9 cellular contexts compared by ENCODE assay signal in the genomic region with DNA sequence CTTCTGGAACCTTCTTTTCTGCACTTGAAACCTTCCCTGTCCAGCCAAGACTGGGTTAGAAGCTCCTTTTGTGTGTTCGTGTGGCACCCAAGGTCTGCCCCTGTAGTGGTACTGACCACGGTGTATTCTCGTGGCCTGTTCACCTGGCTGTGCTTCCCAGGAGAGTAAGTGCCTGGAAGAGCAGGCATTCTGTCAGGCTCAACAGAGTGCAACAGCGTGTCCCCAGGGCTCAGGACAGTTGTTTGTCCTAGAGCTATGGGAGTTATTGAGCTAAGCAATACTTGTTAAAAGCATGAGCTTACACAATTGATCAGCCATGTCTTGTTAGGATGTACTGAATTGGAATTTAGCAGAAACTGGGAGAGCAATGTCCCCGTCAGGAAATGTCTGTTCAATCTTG. TPM values are rescaled to one million over a fixed set of nuclear protein-coding genes. Genes with fewer than 3 reads are reported as not detected.
DNase-seq lines count a peak whose midpoint lies in the region; ATAC-seq and TF ChIP-seq lines count a peak whose summit lies in the region.
"Had no signal": no experiment of that assay in that cellular context is flagged by ENCODE, and none has a peak within 500 bp of the region (broad histone marks: within the 10 kb centered on the region; RNA-seq: fewer than 3 reads in every experiment).

No MANE protein-coding gene starts in this region.

- H3K79me2 ChIP-seq in ACC112 (ENCODE audit: control insufficient read depth, insufficient read depth, low read length, unreplicated experiment), result peaks cover 34% of the 10 kb centered on the region
- H3K79me2 ChIP-seq in mammary epithelial cell (ENCODE audit: insufficient read depth, low read length), result peaks cover 12% of the 10 kb centered on the region

- H3K9ac ChIP-seq in mammary epithelial cell (ENCODE audit: insufficient read depth, low read length), result no peak overlapping the region

- dilution Hi-C loops in mammary epithelial cell (cut with HindIII; ENCODE audit: low sequenced_read_pairs), result no loop called here

- in situ Hi-C loops in mammary epithelial cell (cut with MboI; ENCODE audit: low sequenced_read_pairs in 2 of 2), result loop anchor here (5.0 to 25.0 kb wide), 4 partner anchors 57 to 279 kb away; no protein-coding TSS in a partner anchor

- H3K36me3 Mint-ChIP-seq in HFFc6 (ENCODE audit: low read depth) (peaks cover 21% of the 10 kb centered on the region), naive B cell (no peaks in the 10 kb centered on the region)

- H3K4me1 Mint-ChIP-seq in HFFc6 (ENCODE audit: low read depth) (peaks cover 86% of the 10 kb centered on the region), naive B cell (peaks cover 42 to 62% (median 49%) of the 10 kb centered on the region in 3 donors)

- H3K27me3 Mint-ChIP-seq in HFFc6 (ENCODE audit: insufficient read depth), result peaks cover 4% of the 10 kb centered on the region
- H3K27me3 Mint-ChIP-seq in naive B cell, result no peaks in the 10 kb centered on the region

- ATAC-seq in naive B cell (ENCODE audit: low read depth in 2 of 2), result no peak
- ATAC-seq in GM19023 (IDR thresholded peaks at IDR 0.05; ENCODE audit: unreplicated experiment), result no peak
- ATAC-seq in GM19463 (IDR thresholded peaks at IDR 0.05; ENCODE audit: unreplicated experiment), result no peak
- ATAC-seq in GM21526 (IDR thresholded peaks at IDR 0.05; ENCODE audit: low FRiP score, unreplicated experiment), result no peak

- peak overlapping the region; percentile 97 for H3K27ac Mint-ChIP-seq in HFFc6
- peak overlapping the region; percentile 85 to 98 (median 94) for H3K27ac Mint-ChIP-seq in naive B cell

- H3K27me3 ChIP-seq in ACC112 (ENCODE audit: insufficient read depth, low read length) (no peaks in the 10 kb centered on the region), mammary epithelial cell (ENCODE audit: insufficient read depth, low read length) (no peaks in the 10 kb centered on the region)

- no peaks in the 10 kb centered on the region for H3K9me3 ChIP-seq in mammary epithelial cell (replicated peaks; ENCODE audit: insufficient read depth, low read length)

- TF ChIP-seq CTCF in HFFc6 (IDR thresholded peaks at IDR 0.05), result no peak
- TF ChIP-seq CTCF in mammary epithelial cell (conservative IDR thresholded peaks at IDR 0.05 in 1 of 2, IDR thresholded peaks at IDR 0.05 in 1 of 2; ENCODE audit: extremely low read depth in 1 of 2, insufficient read depth in 1 of 2, low read depth in 1 of 2, low read length in 2 of 2), result no peak

- H3K9me3 Mint-ChIP-seq in HFFc6 (no peaks in the 10 kb centered on the region), naive B cell (no peaks in the 10 kb centered on the region)

- H4K20me1 ChIP-seq in mammary epithelial cell (ENCODE audit: insufficient read depth, low read length), result no peaks in the 10 kb centered on the region

- H3K4me3 ChIP-seq in ACC112 (ENCODE audit: low read depth, low read length) (peak overlapping the region; percentile 87), mammary epithelial cell (replicated peaks in 1 of 3; ENCODE audit: insufficient read depth in 1 of 3, low read depth in 2 of 3, low read length in 3 of 3) (peak overlapping the region in 1 of 3 experiments; percentile 60)

- DNase-seq in HFFc6, result no peak
- no peak for DNase-seq in mammary epithelial cell
- no peak for DNase-seq in naive B cell
- DNase-seq in UCSD-AML1 (lab: John Stamatoyannopoulos, UW; ENCODE audit: unreplicated experiment), result no peak
- DNase-seq: activated CD4-positive, alpha-beta T cell treated with anti-CD3 and anti-CD28 coated beads, Interleukin-2, amount 50 U/mL, for 4 hours had no signal

- CTCF ChIA-PET in mammary epithelial cell (lab: Charles Lee; ENCODE audit: low non-redundant PET), result no interaction called here

- H3K36me3 ChIP-seq in ACC112 (ENCODE audit: insufficient read depth, low read length) (no peaks in the 10 kb centered on the region), mammary epithelial cell (ENCODE audit: insufficient read depth, low read length) (no peaks in the 10 kb centered on the region)

- H3K4me1 ChIP-seq in ACC112 (ENCODE audit: control insufficient read depth, insufficient read depth, low read length, unreplicated experiment), result peaks cover 69% of the 10 kb centered on the region
- peaks cover 63% of the 10 kb centered on the region for H3K4me1 ChIP-seq in mammary epithelial cell (ENCODE audit: insufficient read depth, low read length)

- H3K4me2 ChIP-seq in mammary epithelial cell (ENCODE audit: insufficient read depth, low read depth, low read length), result peak overlapping the region; percentile 77

- H3K4me3 Mint-ChIP-seq in HFFc6, result peak overlapping the region; percentile 89
- peak overlapping the region; percentile 46 to 94 (median 81) for H3K4me3 Mint-ChIP-seq in naive B cell

- BruUV-seq in mammary epithelial cell (replicated peaks; lab: Mats Ljungman, UMichigan), result no TSS peak

- H3K27ac ChIP-seq in ACC112 (ENCODE audit: low read depth, low read length) (peak overlapping the region; percentile 98), mammary epithelial cell (ENCODE audit: insufficient read depth, low read depth, low read length) (peak overlapping the region; percentile 96)

- 87% methylated on average over 5 of the region's 5 CpGs for whole genome bisulfite sequencing in mammary epithelial cell (ENCODE audit: low coverage, missing lambda C conversion rate)

- no peak overlapping the region for H2AFZ ChIP-seq in ACC112 (ENCODE audit: low read length, unreplicated experiment)
- H2AFZ ChIP-seq in mammary epithelial cell (ENCODE audit: low read depth, low read length), result peak overlapping the region; percentile 7

- intact Hi-C loops in mammary epithelial cell (cut with micrococcal nuclease), result no loop called here

RNA-seq across cellular contexts. Expression of a gene that starts 12.9 kb away (rescaled TPM):
- 1,000 to 10,000 TPM in 2 of 6 experiments, 100 to 1,000 TPM in 4; 787 to 1,148 (median 975) TPM for total RNA-seq in HFFc6 (2021; fragmentation: NEBNext Ultra II Directional; extraction: Animal tissue kit (Norgen Biotek cat#: 25700))
- 100 to 1,000 TPM; 774 to 995 TPM for total RNA-seq in mammary epithelial cell
- polyA plus RNA-seq in mammary epithelial cell (153 TPM), naive B cell (ENCODE audit: low read depth in 6 of 6) (10 to 100 TPM; 48.8 to 96.3 (median 63.1) TPM)
- polyA minus RNA-seq in mammary epithelial cell, result 348 TPM
